ENCODE assay signal across 9 cellular contexts in genomic region chr15:93073465-93073952, GRCh38. TPM values are rescaled to one million over a fixed set of nuclear protein-coding genes. Genes with fewer than 3 reads are reported as not detected.
A peak's percentile ranks its signal among the peaks of the same experiment; 100 is the strongest.
DNase-seq lines count a peak whose midpoint lies in the region; ATAC-seq and TF ChIP-seq lines count a peak whose summit lies in the region.
"Had no signal": no experiment of that assay in that cellular context is flagged by ENCODE, and none has a peak within 500 bp of the region (broad histone marks: within the 10 kb centered on the region; RNA-seq: fewer than 3 reads in every experiment).

No MANE protein-coding gene starts in this region.

- TF ChIP-seq CTCF in HEK293 (tag by site-specific recombination; IDR thresholded peaks at IDR 0.05), result no peak

- DNase-seq in adipocyte (ENCODE audit: low read depth) (no peak), NCI-H524 (lab: John Stamatoyannopoulos, UW) (no peak), medulla oblongata (ENCODE audit: extremely low spot score) (no peak), dermis blood vessel endothelial cell (no peak)
- DNase-seq in stimulated activated effector memory CD8-positive, alpha-beta T cell treated with anti-CD3 and anti-CD28 coated beads, Interleukin-12 subunit alpha, Interleukin-12 subunit beta, amount 100 ng/mL, for 72 hours (ENCODE audit: low spot score in 2 of 2), result no peak

- H3K27ac ChIP-seq in HEK293 (ENCODE audit: extremely low read depth, low read depth, low read length) (no peak overlapping the region; the same call in 1 of the 2 replicates), iPS-20b (ENCODE audit: low read length) (no peak overlapping the region)

- H3K9me3 ChIP-seq in HEK293 (ENCODE audit: control insufficient read depth, insufficient read depth, low read depth, low read length) (no peaks in the 10 kb centered on the region), adipocyte (ENCODE audit: control insufficient read depth, low read length) (no peaks in the 10 kb centered on the region), iPS-20b (ENCODE audit: insufficient read depth, low read depth, low read length) (no peaks in the 10 kb centered on the region)

- H3K36me3 ChIP-seq in HEK293 (ENCODE audit: control insufficient read depth in 2 of 2, insufficient read depth in 1 of 2, low read length in 2 of 2) (no peaks in the 10 kb centered on the region), adipocyte (ENCODE audit: control insufficient read depth, insufficient read depth, low read length, severe bottlenecking) (no peaks in the 10 kb centered on the region), iPS-20b (ENCODE audit: insufficient read depth, low read depth, low read length) (peaks cover 22% of the 10 kb centered on the region)

- peaks cover 6% of the 10 kb centered on the region for H3K36me3 Mint-ChIP-seq in stimulated activated effector memory CD8-positive, alpha-beta T cell treated with anti-CD3 and anti-CD28 coated beads, Interleukin-12 subunit alpha, Interleukin-12 subunit beta, amount 100 ng/mL, for 72 hours

- H3K4me3 ChIP-seq in HEK293 (ENCODE audit: low read depth, low read length) (peak overlapping the region; percentile 28), adipocyte (ENCODE audit: low read length) (peak overlapping the region; percentile 91), iPS-20b (ENCODE audit: low read length) (peak overlapping the region; percentile 80)

- H3K4me3 Mint-ChIP-seq in stimulated activated effector memory CD8-positive, alpha-beta T cell treated with anti-CD3 and anti-CD28 coated beads, Interleukin-12 subunit alpha, Interleukin-12 subunit beta, amount 100 ng/mL, for 72 hours, result peak overlapping the region; percentile 72

- POLR2A ChIA-PET in HEK293 (lab: Yijun Ruan, JAX), result interaction anchor here (1.2 to 1.5 kb wide), 2 partner anchors 9 to 15 kb away, joined by 5 read pairs; partner anchors contain the start of gene RGMA

- H3K4me1 ChIP-seq in HEK293 (ENCODE audit: control insufficient read depth, insufficient read depth, low read length) (peaks cover 33% of the 10 kb centered on the region), adipocyte (ENCODE audit: control insufficient read depth, insufficient read depth, low read length) (peaks cover 15% of the 10 kb centered on the region), iPS-20b (ENCODE audit: insufficient read depth, low read length) (peaks cover 29% of the 10 kb centered on the region)

- H3K27ac Mint-ChIP-seq in stimulated activated effector memory CD8-positive, alpha-beta T cell treated with anti-CD3 and anti-CD28 coated beads, Interleukin-12 subunit alpha, Interleukin-12 subunit beta, amount 100 ng/mL, for 72 hours, result no peak overlapping the region

- peak overlapping the region; percentile 64 for H3K9ac ChIP-seq in adipocyte (ENCODE audit: low read length)
- peak overlapping the region; percentile 73; the same call in 1 of the 2 replicates for H3K9ac ChIP-seq in iPS-20b (ENCODE audit: low read depth, low read length)

- no peaks in the 10 kb centered on the region for H3K9me3 Mint-ChIP-seq in stimulated activated effector memory CD8-positive, alpha-beta T cell treated with anti-CD3 and anti-CD28 coated beads, Interleukin-12 subunit alpha, Interleukin-12 subunit beta, amount 100 ng/mL, for 72 hours

- ATAC-seq in stimulated activated effector memory CD8-positive, alpha-beta T cell treated with anti-CD3 and anti-CD28 coated beads, Interleukin-12 subunit alpha, Interleukin-12 subunit beta, amount 100 ng/mL, for 72 hours, result peak; percentile 33
- no peak for ATAC-seq in HG03097 (IDR thresholded peaks at IDR 0.05; ENCODE audit: low FRiP score, unreplicated experiment)

- CTCF ChIA-PET in HEK293 (lab: Yijun Ruan, JAX), result interaction anchor here (0.7 to 4.3 kb wide), 2 partner anchors 14 to 902 kb away, joined by 3 to 25 read pairs; no protein-coding TSS in a partner anchor

- H3K27me3 ChIP-seq in adipocyte (replicated peaks; ENCODE audit: control insufficient read depth, insufficient read depth, low read length) (peaks cover 6% of the 10 kb centered on the region), iPS-20b (ENCODE audit: insufficient read depth, low read length) (peaks cover 21% of the 10 kb centered on the region)

- H3K4me1 Mint-ChIP-seq in stimulated activated effector memory CD8-positive, alpha-beta T cell treated with anti-CD3 and anti-CD28 coated beads, Interleukin-12 subunit alpha, Interleukin-12 subunit beta, amount 100 ng/mL, for 72 hours, result peaks cover 25% of the 10 kb centered on the region

TF ChIP-seq in HEK293, 187 proteins besides CTCF, POLR2A, EP300 and RAD21:
- TF ChIP-seq ZNF530 (tag by site-specific recombination; IDR thresholded peaks at IDR 0.05; ENCODE audit: low read depth), result no peak
- no peak for TF ChIP-seq ZIC2 (tag by site-specific recombination; IDR thresholded peaks at IDR 0.05)
- TF ChIP-seq, protein P1, sequence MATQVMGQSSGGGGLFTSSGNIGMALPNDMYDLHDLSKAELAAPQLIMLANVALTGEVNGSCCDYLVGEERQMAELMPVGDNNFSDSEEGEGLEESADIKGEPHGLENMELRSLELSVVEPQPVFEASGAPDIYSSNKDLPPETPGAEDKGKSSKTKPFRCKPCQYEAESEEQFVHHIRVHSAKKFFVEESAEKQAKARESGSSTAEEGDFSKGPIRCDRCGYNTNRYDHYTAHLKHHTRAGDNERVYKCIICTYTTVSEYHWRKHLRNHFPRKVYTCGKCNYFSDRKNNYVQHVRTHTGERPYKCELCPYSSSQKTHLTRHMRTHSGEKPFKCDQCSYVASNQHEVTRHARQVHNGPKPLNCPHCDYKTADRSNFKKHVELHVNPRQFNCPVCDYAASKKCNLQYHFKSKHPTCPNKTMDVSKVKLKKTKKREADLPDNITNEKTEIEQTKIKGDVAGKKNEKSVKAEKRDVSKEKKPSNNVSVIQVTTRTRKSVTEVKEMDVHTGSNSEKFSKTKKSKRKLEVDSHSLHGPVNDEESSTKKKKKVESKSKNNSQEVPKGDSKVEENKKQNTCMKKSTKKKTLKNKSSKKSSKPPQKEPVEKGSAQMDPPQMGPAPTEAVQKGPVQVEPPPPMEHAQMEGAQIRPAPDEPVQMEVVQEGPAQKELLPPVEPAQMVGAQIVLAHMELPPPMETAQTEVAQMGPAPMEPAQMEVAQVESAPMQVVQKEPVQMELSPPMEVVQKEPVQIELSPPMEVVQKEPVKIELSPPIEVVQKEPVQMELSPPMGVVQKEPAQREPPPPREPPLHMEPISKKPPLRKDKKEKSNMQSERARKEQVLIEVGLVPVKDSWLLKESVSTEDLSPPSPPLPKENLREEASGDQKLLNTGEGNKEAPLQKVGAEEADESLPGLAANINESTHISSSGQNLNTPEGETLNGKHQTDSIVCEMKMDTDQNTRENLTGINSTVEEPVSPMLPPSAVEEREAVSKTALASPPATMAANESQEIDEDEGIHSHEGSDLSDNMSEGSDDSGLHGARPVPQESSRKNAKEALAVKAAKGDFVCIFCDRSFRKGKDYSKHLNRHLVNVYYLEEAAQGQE (tag by site-specific recombination; IDR thresholded peaks at IDR 0.05), result no peak
- TF ChIP-seq ZNF341 (tag by site-specific recombination; IDR thresholded peaks at IDR 0.05; ENCODE audit: low read depth), result no peak
- no peak for TF ChIP-seq ZFP3 (tag by site-specific recombination; IDR thresholded peaks at IDR 0.05; ENCODE audit: low read depth)
- TF ChIP-seq ZNF19 (tag by site-specific recombination; IDR thresholded peaks at IDR 0.05; ENCODE audit: low read depth), result no peak
- TF ChIP-seq ZNF843 (tag by site-specific recombination; IDR thresholded peaks at IDR 0.05), result no peak
- no peak for TF ChIP-seq ZNF133 (tag by site-specific recombination; IDR thresholded peaks at IDR 0.05)
- no peak for TF ChIP-seq ZNF792 (tag by site-specific recombination; IDR thresholded peaks at IDR 0.05)
- TF ChIP-seq ZNF521 (tag by site-specific recombination; IDR thresholded peaks at IDR 0.05), result no peak
- TF ChIP-seq GLIS1 (tag by site-specific recombination; IDR thresholded peaks at IDR 0.05), result no peak
- TF ChIP-seq ZNF114 (tag by site-specific recombination; IDR thresholded peaks at IDR 0.05), result no peak
- TF ChIP-seq ZNF664 (tag by site-specific recombination; IDR thresholded peaks at IDR 0.05), result no peak
- TF ChIP-seq ZEB2 (tag by site-specific recombination; IDR thresholded peaks at IDR 0.05), result no peak
- no peak for TF ChIP-seq ZSCAN18 (tag by site-specific recombination; IDR thresholded peaks at IDR 0.05)
- no peak for TF ChIP-seq ZFP69B (tag by site-specific recombination; IDR thresholded peaks at IDR 0.05)
- no peak for TF ChIP-seq ZBTB8A (tag by site-specific recombination; IDR thresholded peaks at IDR 0.05)
- TF ChIP-seq ZBTB10 (tag by site-specific recombination; IDR thresholded peaks at IDR 0.05), result no peak
TF ChIP-seq in HEK293: peak in this region for 0.

RNA-seq across cellular contexts. Expression of gene RGMA, which starts 15.5 kb away (rescaled TPM):
- 0.34 and 0.47 TPM in 2 replicates for total RNA-seq in dermis blood vessel endothelial cell
- total RNA-seq: T-helper 1 cell treated with Interleukin-12 subunit alpha and Interleukin-12 subunit beta and Interleukin-4 antibody, amounts not matched to agents 30 ng/mL and 1 ng/mL, for 36 hours had no signal

Comparison
In these comparisons a context has a peak if more than half of its experiments do, and no peak if none do; other contexts are left out.
1. H3K4me3 ChIP-seq: peak in every context shown above with its lines; median percentile 91 in adipocyte; 80 in iPS-20b; 28 in HEK293.